Comparison of ENCODE assay signal across 1 cellular context in genomic region chr15:66390670-66391069, GRCh38.
TF ChIP-seq lines count a peak whose summit lies in the region.

No MANE protein-coding gene starts in this region.

TF ChIP-seq in GM12878, 131 proteins besides CTCF, POLR2A, EP300 and RAD21 (continued from another document and continues in another):
- TF ChIP-seq ZNF592 (IDR thresholded peaks at IDR 0.05) (no peak), PAX8 (IDR thresholded peaks at IDR 0.05) (no peak), SMAD1 (IDR thresholded peaks at IDR 0.05; ENCODE audit: low read depth, partially characterized antibody) (no peak), RBBP5 (conservative IDR thresholded peaks at IDR 0.05) (no peak), GABPA (IDR thresholded peaks at IDR 0.05; ENCODE audit: low read depth) (no peak), SUPT20H (IDR thresholded peaks at IDR 0.05; ENCODE audit: borderline replicate concordance, control insufficient read depth, low read depth, low read length) (no peak), LARP7 (IDR thresholded peaks at IDR 0.05) (no peak), CHD2 (IDR thresholded peaks at IDR 0.05; ENCODE audit: borderline replicate concordance, low read depth, low read length) (no peak), JUND (IDR thresholded peaks at IDR 0.05; ENCODE audit: low read depth, low read length) (no peak), KLF5 (IDR thresholded peaks at IDR 0.05; ENCODE audit: partially characterized antibody) (no peak), CHD4 (IDR thresholded peaks at IDR 0.05) (no peak), MEF2B (IDR thresholded peaks at IDR 0.05; ENCODE audit: partially characterized antibody, poor library complexity, severe bottlenecking) (peak; percentile 19), ZNF384 (IDR thresholded peaks at IDR 0.05; ENCODE audit: borderline replicate concordance, low read depth, low read length) (peak; percentile 36; the same call in 1 of the 2 replicates), CEBPZ (IDR thresholded peaks at IDR 0.05; ENCODE audit: low read depth, low read length) (no peak), BCL11A (IDR thresholded peaks at IDR 0.05; ENCODE audit: low read depth, low read length) (peak; percentile 92), BMI1 (IDR thresholded peaks at IDR 0.05; ENCODE audit: borderline replicate concordance) (peak; percentile 61; the same call in 1 of the 2 replicates), ZBTB4 (CRISPR knock-in tag; IDR thresholded peaks at IDR 0.05) (no peak), REST (IDR thresholded peaks at IDR 0.05; ENCODE audit: low read depth, low read length) (no peak), RUNX3 (IDR thresholded peaks at IDR 0.05; ENCODE audit: low read length) (peak; percentile 100), ATF2 (IDR thresholded peaks at IDR 0.05; ENCODE audit: low read length) (peak; percentile 87), USF2 (IDR thresholded peaks at IDR 0.05; ENCODE audit: borderline replicate concordance, low read depth, low read length) (no peak), RAD51 (IDR thresholded peaks at IDR 0.05) (no peak), NKRF (conservative IDR thresholded peaks at IDR 0.05) (no peak), RFX5 (IDR thresholded peaks at IDR 0.05; ENCODE audit: low read depth, low read length) (no peak), BCL3 (IDR thresholded peaks at IDR 0.05; ENCODE audit: borderline replicate concordance, insufficient read depth, low read depth, low read length, poor library complexity, severe bottlenecking) (peak; percentile 46), NRF1 (conservative IDR thresholded peaks at IDR 0.05; ENCODE audit: low read depth, low read length) (no peak), TCF7 (IDR thresholded peaks at IDR 0.05; ENCODE audit: borderline replicate concordance) (no peak), GATAD2B (conservative IDR thresholded peaks at IDR 0.05; ENCODE audit: low read depth) (peak; percentile 35; the same call in 1 of the 2 replicates), ZBTB33 (IDR thresholded peaks at IDR 0.05) (no peak), RELA (IDR thresholded peaks at IDR 0.05; ENCODE audit: borderline replicate concordance, partially characterized antibody) (no peak), SRF (IDR thresholded peaks at IDR 0.05; ENCODE audit: low read depth in 2 of 2, low read length in 2 of 2) (0 out of 4 replicates have a peak, but pooled peaks of 1 of the 2 experiments have one; percentile 53)
